8 cellular contexts compared by ENCODE assay signal in genomic region chr4:15149842-15150592, GRCh38.
A peak's percentile ranks its signal among the peaks of the same experiment; 100 is the strongest.
DNase-seq lines count a peak whose midpoint lies in the region; ATAC-seq, FAIRE-seq and TF ChIP-seq lines count a peak whose summit lies in the region.

No MANE protein-coding gene starts in this region.

- H3K4me3 Mint-ChIP-seq in naive thymus-derived CD8-positive, alpha-beta T cell, result no peak overlapping the region

- H3K9me3 ChIP-seq in colonic mucosa (no peaks in the 10 kb centered on the region), HepG2 (ENCODE audit: low read length) (no peaks in the 10 kb centered on the region), tibial nerve (no peaks in the 10 kb centered on the region)

- 0 out of 4 replicates have a peak, but pooled peaks of 1 of the 2 experiments have one; percentile 36 for TF ChIP-seq POLR2A in HepG2 (IDR thresholded peaks at IDR 0.05; ENCODE audit: insufficient read depth in 1 of 2, low read depth in 2 of 2, low read length in 2 of 2)
- TF ChIP-seq POLR2A in tibial nerve (IDR thresholded peaks at IDR 0.05), result no peak

- TF ChIP-seq CTCF in BJ (IDR thresholded peaks at IDR 0.05; ENCODE audit: insufficient read depth, low read depth, low read length) (peak; percentile 44), colonic mucosa (IDR thresholded peaks at IDR 0.05) (no peak), HepG2 (CRISPR knock-in tag; IDR thresholded peaks at IDR 0.05) (0 out of 2 replicates have a peak, but pooled peaks have one; percentile 17), tibial nerve (IDR thresholded peaks at IDR 0.05) (peak in 1 of 5 experiments; percentile 14)

- FAIRE-seq in HepG2 (lab: Jason Lieb, UNC), result peak; percentile 87

- no TSS peak for BruUV-seq in HepG2 (replicated peaks; lab: Mats Ljungman, UMichigan)

- DNase-seq in BJ (ENCODE audit: low read depth) (peak; percentile 21), NCI-H748 (lab: John Stamatoyannopoulos, UW; ENCODE audit: unreplicated experiment) (peak; percentile 95), colonic mucosa (peak; percentile 50), HepG2 (ENCODE audit: low spot score) (peak; percentile 93), tibial nerve (ENCODE audit: low spot score in 2 of 2) (peak; percentile 51 to 66)
- DNase-seq in naive thymus-derived CD8-positive, alpha-beta T cell, result no peak

- peaks cover 0 to 14% (median 2%) of the 10 kb centered on the region in 5 donors for H3K27me3 Mint-ChIP-seq in naive thymus-derived CD8-positive, alpha-beta T cell

- peaks cover 0 to 9% (median 0%) of the 10 kb centered on the region in 9 donors for H3K9me3 Mint-ChIP-seq in naive thymus-derived CD8-positive, alpha-beta T cell

- no peak overlapping the region for H3K27ac Mint-ChIP-seq in naive thymus-derived CD8-positive, alpha-beta T cell

- no peaks in the 10 kb centered on the region for H3K79me2 ChIP-seq in HepG2 (ENCODE audit: insufficient read depth, low read length)

- H3K4me2 ChIP-seq in HepG2 (ENCODE audit: low read depth, low read length), result peak overlapping the region; percentile 46

- H3K4me3 ChIP-seq in BJ (ENCODE audit: low read depth, low read length), result no peak overlapping the region
- no peak overlapping the region for H3K4me3 ChIP-seq in colonic mucosa
- no peak overlapping the region for H3K4me3 ChIP-seq in HepG2 (replicated peaks in 1 of 3; ENCODE audit: insufficient read depth in 1 of 3, low read depth in 2 of 3, low read length in 3 of 3)
- no peak overlapping the region for H3K4me3 ChIP-seq in tibial nerve

- H3K27me3 ChIP-seq in BJ (ENCODE audit: control insufficient read depth, insufficient read depth, low read length), result no peaks in the 10 kb centered on the region
- H3K27me3 ChIP-seq in colonic mucosa, result no peaks in the 10 kb centered on the region
- H3K27me3 ChIP-seq in HepG2 (ENCODE audit: control insufficient read depth in 1 of 2, insufficient read depth in 2 of 2, low read length in 2 of 2), result no peaks in the 10 kb centered on the region
- no peaks in the 10 kb centered on the region for H3K27me3 ChIP-seq in tibial nerve

- no peaks in the 10 kb centered on the region for H3K36me3 Mint-ChIP-seq in naive thymus-derived CD8-positive, alpha-beta T cell

- H3K27ac ChIP-seq in colonic mucosa, result no peak overlapping the region
- peak overlapping the region; percentile 47 for H3K27ac ChIP-seq in HepG2 (ENCODE audit: extremely low read length, insufficient read depth, low read length)
- H3K27ac ChIP-seq in tibial nerve, result peak overlapping the region in 2 of 4 donors; percentile 35 to 69

- POLR2A ChIA-PET in BJ (lab: Charles Lee) (no interaction called here), HepG2 (lab: Yijun Ruan, JAX) (interaction anchor here (1.4 kb wide), 1 partner anchor 146 kb away, joined by 3 read pairs; no protein-coding TSS in a partner anchor)
- POLR2A ChIA-PET in naive thymus-derived CD8-positive, alpha-beta T cell (lab: Charles Lee), result no interaction called here

- peaks cover 0 to 5% (median 0%) of the 10 kb centered on the region in 4 donors for H3K4me1 Mint-ChIP-seq in naive thymus-derived CD8-positive, alpha-beta T cell

- no peaks in the 10 kb centered on the region for H4K20me1 ChIP-seq in HepG2 (ENCODE audit: insufficient read depth, low read length)

- WGBS in HepG2 (ENCODE audit: low lambda C conversion rate), result 16% methylated on average over 9 of the region's 9 CpGs
- WGBS in tibial nerve, 2 donors, result 27 to 44% methylated on average over 7 to 9 of the region's 9 CpGs

- H3K9ac ChIP-seq in colonic mucosa (ENCODE audit: low read depth in 2 of 2, low read length in 2 of 2), result no peak overlapping the region
- no peak overlapping the region; the same call in 1 of the 2 replicates for H3K9ac ChIP-seq in HepG2 (ENCODE audit: insufficient read depth, low read depth, low read length)

- H3K36me3 ChIP-seq in BJ (ENCODE audit: control insufficient read depth, insufficient read depth, low read length) (no peaks in the 10 kb centered on the region), colonic mucosa (no peaks in the 10 kb centered on the region), HepG2 (replicated peaks in 1 of 2; ENCODE audit: control insufficient read depth in 1 of 2, insufficient read depth in 2 of 2, low read length in 2 of 2) (no peaks in the 10 kb centered on the region), tibial nerve (no peaks in the 10 kb centered on the region)

- in situ Hi-C loops in HepG2 (cut with HindIII; ENCODE audit: extremely low pct_ligation_motif_present, low pct_unique_long_range_greater_than_20kb), result loop anchor here (10.0 to 25.0 kb wide), 2 partner anchors 145 to 1513 kb away; partner anchors contain the start of genes BOD1L1 and CPEB2

- peak; percentile 22; the same call in 1 of the 2 replicates for TF ChIP-seq RAD21 in HepG2 (CRISPR knock-in tag; IDR thresholded peaks at IDR 0.05)

- ATAC-seq in GM19372 (IDR thresholded peaks at IDR 0.05; ENCODE audit: low read depth, unreplicated experiment) (peak; percentile 87), HG03139 (IDR thresholded peaks at IDR 0.05; ENCODE audit: unreplicated experiment) (peak; percentile 85), HepG2 (peak; percentile 97)
- ATAC-seq in naive thymus-derived CD8-positive, alpha-beta T cell, result no peak

- H3K4me1 ChIP-seq in colonic mucosa (no peaks in the 10 kb centered on the region), HepG2 (ENCODE audit: insufficient read depth, low read length) (peaks cover 54% of the 10 kb centered on the region), tibial nerve (peaks cover 0 to 33% (median 11%) of the 10 kb centered on the region in 4 donors)

- intact Hi-C loops in colonic mucosa (cut with DNase I), result no loop called here
- intact Hi-C loops in HepG2 (cut with micrococcal nuclease; ENCODE audit: unreplicated experiment), result loop anchor here (1.0 to 5.0 kb wide), 3 partner anchors 9 to 148 kb away; partner anchors contain the start of gene CPEB2

- CTCF ChIA-PET in BJ (lab: Yijun Ruan, JAX) (interaction anchor here (0.6 to 1.2 kb wide), 6 partner anchors 9 to 1496 kb away, joined by 3 to 8 read pairs (median 4); no protein-coding TSS in a partner anchor), HepG2 (lab: Yijun Ruan, JAX; ENCODE audit: low intra/inter-chr PET ratio, low total read pairs) (no interaction called here)

- H2AFZ ChIP-seq in HepG2 (ENCODE audit: low read length), result no peak overlapping the region

- TF ChIP-seq EP300 in HepG2 (IDR thresholded peaks at IDR 0.05; ENCODE audit: low read depth in 2 of 2, low read length in 2 of 2), result peak; percentile 46 to 79; a peak in 3 of 4 replicates
- TF ChIP-seq EP300 in HepG2 (CRISPR knock-in tag; IDR thresholded peaks at IDR 0.05; ENCODE audit: borderline replicate concordance), result peak; percentile 61; the same call in 1 of the 2 replicates
- TF ChIP-seq EP300 in tibial nerve (IDR thresholded peaks at IDR 0.05), result peak in 1 of 2 donors; percentile 61

TF ChIP-seq in HepG2, 621 proteins besides CTCF, POLR2A, EP300 and RAD21 (continues in another document):
- TF ChIP-seq ZUFSP (CRISPR knock-in tag; IDR thresholded peaks at IDR 0.05; ENCODE audit: borderline replicate concordance) (no peak), ZNF747 (CRISPR knock-in tag; IDR thresholded peaks at IDR 0.05; ENCODE audit: borderline replicate concordance) (no peak), MYC (CRISPR knock-in tag; IDR thresholded peaks at IDR 0.05; ENCODE audit: borderline replicate concordance) (no peak; the same call in 1 of the 2 replicates), ZNF280B (CRISPR knock-in tag; IDR thresholded peaks at IDR 0.05; ENCODE audit: borderline replicate concordance) (no peak)
- TF ChIP-seq, protein P1, sequence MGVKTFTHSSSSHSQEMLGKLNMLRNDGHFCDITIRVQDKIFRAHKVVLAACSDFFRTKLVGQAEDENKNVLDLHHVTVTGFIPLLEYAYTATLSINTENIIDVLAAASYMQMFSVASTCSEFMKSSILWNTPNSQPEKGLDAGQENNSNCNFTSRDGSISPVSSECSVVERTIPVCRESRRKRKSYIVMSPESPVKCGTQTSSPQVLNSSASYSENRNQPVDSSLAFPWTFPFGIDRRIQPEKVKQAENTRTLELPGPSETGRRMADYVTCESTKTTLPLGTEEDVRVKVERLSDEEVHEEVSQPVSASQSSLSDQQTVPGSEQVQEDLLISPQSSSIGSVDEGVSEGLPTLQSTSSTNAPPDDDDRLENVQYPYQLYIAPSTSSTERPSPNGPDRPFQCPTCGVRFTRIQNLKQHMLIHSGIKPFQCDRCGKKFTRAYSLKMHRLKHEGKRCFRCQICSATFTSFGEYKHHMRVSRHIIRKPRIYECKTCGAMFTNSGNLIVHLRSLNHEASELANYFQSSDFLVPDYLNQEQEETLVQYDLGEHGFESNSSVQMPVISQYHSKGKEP (CRISPR knock-in tag; IDR thresholded peaks at IDR 0.05), result no peak

Comparison
In these comparisons a context has a peak if more than half of its experiments do, and no peak if none do; other contexts are left out.
1. DNase-seq: peak in BJ (single experiment), NCI-H748 (single experiment), colonic mucosa (single experiment), HepG2 (single experiment) and tibial nerve (2 of 2); none in naive thymus-derived CD8-positive, alpha-beta T cell (0 of 10).
2. ATAC-seq: peak in GM19372 (single experiment), HG03139 (single experiment) and HepG2 (single experiment); none in naive thymus-derived CD8-positive, alpha-beta T cell (0 of 2).